ENCODE assay signal across 21 cellular contexts in genomic region chr11:2554338-2555240, GRCh38.
DNase-seq lines count a peak whose midpoint lies in the region; ATAC-seq and TF ChIP-seq lines count a peak whose summit lies in the region.
"Had no signal": no experiment of that assay in that cellular context is flagged by ENCODE, and none has a peak within 500 bp of the region (broad histone marks: within the 10 kb centered on the region; RNA-seq: fewer than 3 reads in every experiment).

No MANE protein-coding gene starts in this region.

- peaks cover 13% of the 10 kb centered on the region for H3K27me3 Mint-ChIP-seq in nephron progenitor cell (ENCODE audit: low read depth, poor library complexity)
- H3K27me3 Mint-ChIP-seq: activated CD4-positive, alpha-beta T cell treated with anti-CD3 and anti-CD28 coated beads for 36 hours; activated naive CD8-positive, alpha-beta T cell treated with anti-CD3 and anti-CD28 coated beads for 36 hours had no signal

- WGBS in upper lobe of left lung, 2 donors: 62 to 88% methylated on average over 16 of the region's 16 CpGs

- TF ChIP-seq CTCF in right atrium auricular region (IDR thresholded peaks at IDR 0.05) (no peak), left ventricle myocardium inferior (IDR thresholded peaks at IDR 0.05; ENCODE audit: borderline replicate concordance) (no peak), nephron progenitor cell (IDR thresholded peaks at IDR 0.05) (no peak), upper lobe of left lung (IDR thresholded peaks at IDR 0.05) (no peak)

- DNase-seq in Right ventricle myocardium inferior (ENCODE audit: missing footprints) (peak; percentile 65), right atrium auricular region (ENCODE audit: low spot score) (no peak), left ventricle myocardium inferior (peak; percentile 11), nephron progenitor cell (no peak), upper lobe of left lung (peak; percentile 37 to 45), AG08395 (ENCODE audit: low spot score) (no peak), HuH-7 (ENCODE audit: low spot score) (no peak)
- DNase-seq: activated CD4-positive, alpha-beta T cell treated with anti-CD3 and anti-CD28 coated beads for 36 hours; activated naive CD8-positive, alpha-beta T cell treated with anti-CD3 and anti-CD28 coated beads for 36 hours; effector CD4-positive, alpha-beta T cell; erythroblast; foreskin keratinocyte; Karpas-422; MV-4-11; NCI-H1694; stimulated activated CD4-positive, alpha-beta T cell treated with anti-CD3 and anti-CD28 coated beads, Interleukin-4, amount 100 ng/mL, for 4 hours; stimulated activated naive CD8-positive, alpha-beta T cell treated with anti-CD3 and anti-CD28 coated beads, Interleukin-15, Interleukin-2, amounts not matched to agents 100 U/mL and 50 U/mL, for 24 hours; SW 1271 had no signal

- H3K27ac Mint-ChIP-seq in nephron progenitor cell: peak overlapping the region; percentile 90
- H3K27ac Mint-ChIP-seq: activated CD4-positive, alpha-beta T cell treated with anti-CD3 and anti-CD28 coated beads for 36 hours; activated naive CD8-positive, alpha-beta T cell treated with anti-CD3 and anti-CD28 coated beads for 36 hours had no signal

- intact Hi-C loops in Right ventricle myocardium inferior (cut with DNase I) (no loop called here), left ventricle myocardium inferior (cut with micrococcal nuclease) (loop anchor here (10.0 kb wide), 1 partner anchor 50 kb away; no protein-coding TSS in a partner anchor)

- H3K4me1 ChIP-seq in right atrium auricular region: peaks cover 0 to 17% of the 10 kb centered on the region in 2 donors
- H3K4me1 ChIP-seq in left ventricle myocardium inferior: peaks cover 20% of the 10 kb centered on the region
- H3K4me1 ChIP-seq in upper lobe of left lung: peaks cover 5 to 25% (median 16%) of the 10 kb centered on the region in 4 donors
- H3K4me1 ChIP-seq: A549, foreskin keratinocyte, tibial artery had no signal

- no peaks in the 10 kb centered on the region for H3K36me3 ChIP-seq in right atrium auricular region
- H3K36me3 ChIP-seq in left ventricle myocardium inferior: no peaks in the 10 kb centered on the region
- H3K36me3 ChIP-seq in upper lobe of left lung: no peaks in the 10 kb centered on the region
- H3K36me3 ChIP-seq: tibial artery had no signal

- no peak for ATAC-seq in Right ventricle myocardium inferior
- no peak for ATAC-seq in upper lobe of left lung (ENCODE audit: low FRiP score in 2 of 2)
- ATAC-seq in GM18502 (IDR thresholded peaks at IDR 0.05; ENCODE audit: poor library complexity, unreplicated experiment): no peak
- ATAC-seq: A549; activated CD4-positive, alpha-beta T cell treated with anti-CD3 and anti-CD28 coated beads for 36 hours; foreskin keratinocyte; stimulated activated naive CD8-positive, alpha-beta T cell treated with anti-CD3 and anti-CD28 coated beads, Interleukin-15, Interleukin-2, amounts not matched to agents 100 U/mL and 50 U/mL, for 24 hours had no signal

- no peak for TF ChIP-seq EP300 in upper lobe of left lung (IDR thresholded peaks at IDR 0.05)

- peaks cover 46% of the 10 kb centered on the region for H3K9me3 Mint-ChIP-seq in nephron progenitor cell

- no peak overlapping the region for H3K4me3 ChIP-seq in right atrium auricular region
- no peak overlapping the region for H3K4me3 ChIP-seq in left ventricle myocardium inferior
- no peak overlapping the region for H3K4me3 ChIP-seq in upper lobe of left lung
- H3K4me3 ChIP-seq: A549, tibial artery had no signal

- no peak for TF ChIP-seq POLR2A in upper lobe of left lung (IDR thresholded peaks at IDR 0.05)

- no peaks in the 10 kb centered on the region for H3K9me3 ChIP-seq in right atrium auricular region
- peaks cover 3% of the 10 kb centered on the region for H3K9me3 ChIP-seq in left ventricle myocardium inferior (replicated peaks)
- no peaks in the 10 kb centered on the region for H3K9me3 ChIP-seq in upper lobe of left lung
- H3K9me3 ChIP-seq: A549, tibial artery had no signal

- H3K36me3 Mint-ChIP-seq in nephron progenitor cell (ENCODE audit: low read depth): peaks cover 26% of the 10 kb centered on the region
- H3K36me3 Mint-ChIP-seq: activated naive CD8-positive, alpha-beta T cell treated with anti-CD3 and anti-CD28 coated beads for 36 hours had no signal

- H3K4me3 Mint-ChIP-seq in nephron progenitor cell: peak overlapping the region; percentile 38
- H3K4me3 Mint-ChIP-seq: activated CD4-positive, alpha-beta T cell treated with anti-CD3 and anti-CD28 coated beads for 36 hours; activated naive CD8-positive, alpha-beta T cell treated with anti-CD3 and anti-CD28 coated beads for 36 hours had no signal

- H3K27ac ChIP-seq in right atrium auricular region (no peak overlapping the region), left ventricle myocardium inferior (replicated peaks) (no peak overlapping the region), upper lobe of left lung (no peak overlapping the region)
- H3K27ac ChIP-seq: A549, foreskin keratinocyte, tibial artery had no signal

- H3K27me3 ChIP-seq in right atrium auricular region (no peaks in the 10 kb centered on the region), left ventricle myocardium inferior (ENCODE audit: low read depth) (no peaks in the 10 kb centered on the region), upper lobe of left lung (no peaks in the 10 kb centered on the region)

- H3K4me1 Mint-ChIP-seq in nephron progenitor cell: peaks cover 35% of the 10 kb centered on the region

Comparison
In these comparisons a context has a peak if more than half of its experiments do, and no peak if none do; other contexts are left out.
1. DNase-seq: peak in Right ventricle myocardium inferior (single experiment), left ventricle myocardium inferior (single experiment) and upper lobe of left lung (2 of 2); none in right atrium auricular region (single experiment), nephron progenitor cell (single experiment), AG08395 (single experiment) and HuH-7 (single experiment).